Comparison of ENCODE assay signal across 13 cellular contexts in genomic region chr4:70943115-70943514, GRCh38. TPM values are rescaled to one million over a fixed set of nuclear protein-coding genes. Genes with fewer than 3 reads are reported as not detected.
DNase-seq lines count a peak whose midpoint lies in the region; ATAC-seq and TF ChIP-seq lines count a peak whose summit lies in the region.
"Had no signal": no experiment of that assay in that cellular context is flagged by ENCODE, and none has a peak within 500 bp of the region (broad histone marks: within the 10 kb centered on the region; RNA-seq: fewer than 3 reads in every experiment).

No MANE protein-coding gene starts in this region.

- no peak overlapping the region for H3K4me3 ChIP-seq in body of pancreas
- H3K4me3 ChIP-seq: GM23248, Peyer's patch, prostate gland had no signal

- H3K27me3 Mint-ChIP-seq in naive B cell: no peaks in the 10 kb centered on the region
- H3K27me3 Mint-ChIP-seq in activated naive CD4-positive, alpha-beta T cell treated with anti-CD3 and anti-CD28 coated beads for 36 hours (ENCODE audit: low read depth): no peaks in the 10 kb centered on the region
- H3K27me3 Mint-ChIP-seq in progenitor cell of endocrine pancreas: no peaks in the 10 kb centered on the region

- TF ChIP-seq CTCF in progenitor cell of endocrine pancreas (IDR thresholded peaks at IDR 0.05; ENCODE audit: unreplicated experiment): no peak
- TF ChIP-seq CTCF in body of pancreas (IDR thresholded peaks at IDR 0.05): no peak

- no peak overlapping the region for H3K27ac ChIP-seq in body of pancreas
- H3K27ac ChIP-seq: GM23248, Peyer's patch, prostate gland had no signal

- H3K36me3 Mint-ChIP-seq in naive B cell: no peaks in the 10 kb centered on the region
- H3K36me3 Mint-ChIP-seq in activated naive CD4-positive, alpha-beta T cell treated with anti-CD3 and anti-CD28 coated beads for 36 hours (ENCODE audit: low read depth): peaks cover 6% of the 10 kb centered on the region
- H3K36me3 Mint-ChIP-seq in progenitor cell of endocrine pancreas (ENCODE audit: insufficient read depth): peaks cover 13% of the 10 kb centered on the region

- in situ Hi-C loops in KBM-7 (cut with MboI; ENCODE audit: low pct_unique_long_range_greater_than_20kb, low sequenced_read_pairs): no loop called here

- ATAC-seq in GM19035 (IDR thresholded peaks at IDR 0.05; ENCODE audit: unreplicated experiment) (peak; percentile 74), HG02798 (IDR thresholded peaks at IDR 0.05; ENCODE audit: poor library complexity, unreplicated experiment) (peak; percentile 84), naive B cell (ENCODE audit: low read depth in 2 of 2) (peak; percentile 84 to 86), body of pancreas (no peak)

- no peaks in the 10 kb centered on the region for H3K27me3 ChIP-seq in body of pancreas
- H3K27me3 ChIP-seq: Peyer's patch had no signal

- H3K4me3 Mint-ChIP-seq in naive B cell (no peak overlapping the region), progenitor cell of endocrine pancreas (ENCODE audit: low read depth) (no peak overlapping the region)
- H3K4me3 Mint-ChIP-seq in activated naive CD4-positive, alpha-beta T cell treated with anti-CD3 and anti-CD28 coated beads for 36 hours: no peak overlapping the region

- DNase-seq in KBM-7 (peak; percentile 61), naive B cell (peak; percentile 31), progenitor cell of endocrine pancreas (ENCODE audit: low spot score, unreplicated experiment) (no peak), body of pancreas (no peak)
- no peak for DNase-seq in activated naive CD4-positive, alpha-beta T cell treated with anti-CD3 and anti-CD28 coated beads for 36 hours
- DNase-seq: activated CD4-positive, alpha-beta T cell treated with anti-CD3 and anti-CD28 coated beads, Interleukin-2, amount 50 U/mL, for 48 hours; DMS79 treated with DMSO at 0.1 percent for 48 hours; erythroblast; GM23248; Peyer's patch had no signal

- H3K9me3 ChIP-seq in body of pancreas: no peaks in the 10 kb centered on the region
- H3K9me3 ChIP-seq: Peyer's patch, prostate gland had no signal

- no peaks in the 10 kb centered on the region for H3K36me3 ChIP-seq in body of pancreas (replicated peaks in 1 of 2; ENCODE audit: insufficient read depth in 1 of 2, low read depth in 2 of 2)
- H3K36me3 ChIP-seq: Peyer's patch, prostate gland had no signal

- TF ChIP-seq POLR2A in body of pancreas (IDR thresholded peaks at IDR 0.05): no peak

- H3K27ac Mint-ChIP-seq in naive B cell (no peak overlapping the region), progenitor cell of endocrine pancreas (no peak overlapping the region)
- H3K27ac Mint-ChIP-seq in activated naive CD4-positive, alpha-beta T cell treated with anti-CD3 and anti-CD28 coated beads for 36 hours: no peak overlapping the region

- CTCF ChIA-PET in activated naive CD4-positive, alpha-beta T cell treated with anti-CD3 and anti-CD28 coated beads for 36 hours (lab: Charles Lee): interaction anchor here (1.1 kb wide), 1 partner anchor 24 kb away, joined by 3 read pairs; no protein-coding TSS in a partner anchor

- intact Hi-C loops in activated naive CD4-positive, alpha-beta T cell treated with anti-CD3 and anti-CD28 coated beads for 36 hours (cut with micrococcal nuclease): no loop called here
- intact Hi-C loops in body of pancreas (cut with DNase I): no loop called here

- H3K9me3 Mint-ChIP-seq in naive B cell (no peaks in the 10 kb centered on the region), progenitor cell of endocrine pancreas (ENCODE audit: low read depth) (peaks cover 10% of the 10 kb centered on the region)
- no peaks in the 10 kb centered on the region for H3K9me3 Mint-ChIP-seq in activated naive CD4-positive, alpha-beta T cell treated with anti-CD3 and anti-CD28 coated beads for 36 hours

- H3K4me1 Mint-ChIP-seq in naive B cell (peaks cover 23 to 41% (median 40%) of the 10 kb centered on the region in 3 donors), progenitor cell of endocrine pancreas (ENCODE audit: low read depth) (no peaks in the 10 kb centered on the region)
- peaks cover 16% of the 10 kb centered on the region for H3K4me1 Mint-ChIP-seq in activated naive CD4-positive, alpha-beta T cell treated with anti-CD3 and anti-CD28 coated beads for 36 hours (ENCODE audit: low read depth)

- H3K4me1 ChIP-seq in body of pancreas: no peaks in the 10 kb centered on the region
- H3K4me1 ChIP-seq: Peyer's patch, prostate gland had no signal

RNA-seq across cellular contexts. Expression of gene MOB1B, which starts 40.9 kb away (rescaled TPM):
- polyA plus RNA-seq in naive B cell (ENCODE audit: low read depth in 6 of 6): 1 to 10 TPM in 4 of 6 donors, under 1 TPM in 2; 0.91 to 2.1 (median 1.2) TPM
- 10 to 100 TPM; 14.4 to 16.2 TPM for total RNA-seq in activated naive CD4-positive, alpha-beta T cell treated with anti-CD3 and anti-CD28 coated beads for 36 hours
- total RNA-seq in progenitor cell of endocrine pancreas (46.5 and 47.4 TPM in 2 replicates), body of pancreas (10 to 100 TPM in 1 of 2 donors, 1 to 10 TPM in 1; 9.2 to 12.7 TPM)

RNA-seq across cellular contexts. Expression of gene DCK, which starts 50.3 kb away (rescaled TPM):
- polyA plus RNA-seq in naive B cell (ENCODE audit: low read depth in 6 of 6): 100 to 1,000 TPM; 154 to 228 (median 181) TPM
- 10 to 100 TPM; 32.1 to 34.1 TPM for total RNA-seq in activated naive CD4-positive, alpha-beta T cell treated with anti-CD3 and anti-CD28 coated beads for 36 hours
- total RNA-seq in progenitor cell of endocrine pancreas (15.3 and 19.6 TPM in 2 replicates), body of pancreas (1 to 10 TPM; 4.6 to 7.3 TPM)

Comparison
In these comparisons a context has a peak if more than half of its experiments do, and no peak if none do; other contexts are left out.
1. DNase-seq: peak in KBM-7 (single experiment) and naive B cell (single experiment); none in activated naive CD4-positive, alpha-beta T cell treated with anti-CD3 and anti-CD28 coated beads for 36 hours (single experiment), progenitor cell of endocrine pancreas (single experiment) and body of pancreas (0 of 4).